32 cellular contexts compared by ENCODE assay signal in the genomic region with DNA sequence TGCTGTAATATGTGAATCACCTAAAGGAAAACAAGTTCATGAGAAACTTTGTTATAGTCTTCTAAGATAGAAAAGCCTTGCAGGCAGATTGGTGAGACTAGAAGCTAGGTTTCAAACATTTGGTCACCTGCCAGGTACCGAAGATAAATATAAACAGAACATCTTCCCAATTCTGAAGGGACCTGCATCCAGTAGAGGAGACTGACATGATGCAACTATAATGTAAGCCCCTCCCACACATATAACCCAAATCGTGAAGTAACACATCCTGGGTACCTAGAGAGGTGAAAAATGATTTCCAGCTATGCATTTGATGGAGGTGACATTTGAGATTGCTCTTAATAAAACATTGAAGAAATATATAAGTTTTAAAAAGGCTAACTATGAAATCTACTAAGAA.
"Had no signal": no experiment of that assay in that cellular context is flagged by ENCODE, and none has a peak within 500 bp of the region (broad histone marks: within the 10 kb centered on the region; RNA-seq: fewer than 3 reads in every experiment).

No MANE protein-coding gene starts in this region.

- H3K27me3 ChIP-seq: adrenal gland, body of pancreas, brain microvascular endothelial cell, breast epithelium had no signal

- H3K4me3 Mint-ChIP-seq: activated B cell treated with CpG ODN at 0.5 μM for 24 hours; activated CD4-positive, alpha-beta memory T cell treated with anti-CD3 and anti-CD28 coated beads for 36 hours; activated CD4-positive, alpha-beta T cell treated with anti-CD3 and anti-CD28 coated beads, Interleukin-2, amount 10 ng/mL, durations not matched to agents 24 days and 14 days; activated naive CD4-positive, alpha-beta T cell treated with anti-CD3 and anti-CD28 coated beads for 36 hours; activated naive CD8-positive, alpha-beta T cell treated with anti-CD3 and anti-CD28 coated beads, Interleukin-2, amount 10 ng/mL, durations not matched to agents 7 days and 5 days; activated T-cell treated with anti-CD3 and anti-CD28 coated beads, Interleukin-2, amount 50 U/mL, for 24 hours; activated T-helper 1 cell treated with anti-CD3 and anti-CD28 coated beads, Interleukin-12 subunit alpha, Interleukin-12 subunit beta, Interleukin-2, Interleukin-4 antibody, amounts not matched to agents 30 ng/mL and 10 ng/mL and 1 ng/mL, durations not matched to agents 14 hours and 24 hours and 36 hours; activated T-helper 17 cell treated with anti-CD3 and anti-CD28 coated beads, Interleukin-2, amount 50 U/mL, for 72 hours; T-cell; T-helper 17 cell had no signal

- ATAC-seq: activated naive CD4-positive, alpha-beta T cell treated with anti-CD3 and anti-CD28 coated beads, Interleukin-2, amount 50 U/mL, for 72 hours; activated T-helper 17 cell treated with anti-CD3 and anti-CD28 coated beads, Interleukin-2, amount 50 U/mL, for 72 hours; body of pancreas; T-cell; T-helper 17 cell had no signal

- H3K4me3 ChIP-seq: adrenal gland, body of pancreas, breast epithelium had no signal

- H3K9me3 Mint-ChIP-seq: activated B cell treated with CpG ODN at 0.5 μM for 24 hours; activated CD4-positive, alpha-beta memory T cell treated with anti-CD3 and anti-CD28 coated beads for 36 hours; activated CD4-positive, alpha-beta T cell treated with anti-CD3 and anti-CD28 coated beads, Interleukin-2, amount 10 ng/mL, durations not matched to agents 24 days and 14 days; activated naive CD4-positive, alpha-beta T cell treated with anti-CD3 and anti-CD28 coated beads for 36 hours; activated naive CD4-positive, alpha-beta T cell treated with anti-CD3 and anti-CD28 coated beads, Interleukin-2, amount 50 U/mL, for 72 hours; activated naive CD8-positive, alpha-beta T cell treated with anti-CD3 and anti-CD28 coated beads, Interleukin-2, amount 10 ng/mL, durations not matched to agents 7 days and 5 days; activated T-cell treated with anti-CD3 and anti-CD28 coated beads, Interleukin-2, amount 50 U/mL, for 24 hours; activated T-helper 1 cell treated with anti-CD3 and anti-CD28 coated beads, Interleukin-12 subunit alpha, Interleukin-12 subunit beta, Interleukin-2, Interleukin-4 antibody, amounts not matched to agents 30 ng/mL and 10 ng/mL and 1 ng/mL, durations not matched to agents 14 hours and 24 hours and 36 hours; activated T-helper 17 cell treated with anti-CD3 and anti-CD28 coated beads, Interleukin-2, amount 50 U/mL, for 72 hours; T-cell had no signal

- H3K4me1 ChIP-seq: adrenal gland, body of pancreas, breast epithelium had no signal

- H3K27me3 Mint-ChIP-seq: activated B cell treated with CpG ODN at 0.5 μM for 24 hours; activated CD4-positive, alpha-beta memory T cell treated with anti-CD3 and anti-CD28 coated beads for 36 hours; activated CD4-positive, alpha-beta T cell treated with anti-CD3 and anti-CD28 coated beads, Interleukin-2, amount 10 ng/mL, durations not matched to agents 24 days and 14 days; activated naive CD8-positive, alpha-beta T cell treated with anti-CD3 and anti-CD28 coated beads, Interleukin-2, amount 10 ng/mL, durations not matched to agents 7 days and 5 days; activated T-cell treated with anti-CD3 and anti-CD28 coated beads, Interleukin-2, amount 50 U/mL, for 24 hours; activated T-helper 17 cell treated with anti-CD3 and anti-CD28 coated beads, Interleukin-2, amount 50 U/mL, for 72 hours; T-cell; T-helper 17 cell had no signal

- H3K27ac ChIP-seq: adrenal gland, body of pancreas, brain microvascular endothelial cell, breast epithelium, VCaP had no signal

- H3K27ac Mint-ChIP-seq: activated B cell treated with CpG ODN at 0.5 μM for 24 hours; activated CD4-positive, alpha-beta memory T cell treated with anti-CD3 and anti-CD28 coated beads for 36 hours; activated CD4-positive, alpha-beta T cell treated with anti-CD3 and anti-CD28 coated beads, Interleukin-2, amount 10 ng/mL, durations not matched to agents 24 days and 14 days; activated naive CD4-positive, alpha-beta T cell treated with anti-CD3 and anti-CD28 coated beads for 36 hours; activated naive CD4-positive, alpha-beta T cell treated with anti-CD3 and anti-CD28 coated beads, Interleukin-2, amount 50 U/mL, for 72 hours; activated naive CD8-positive, alpha-beta T cell treated with anti-CD3 and anti-CD28 coated beads, Interleukin-2, amount 10 ng/mL, durations not matched to agents 7 days and 5 days; activated T-cell treated with anti-CD3 and anti-CD28 coated beads, Interleukin-2, amount 50 U/mL, for 24 hours; activated T-helper 1 cell treated with anti-CD3 and anti-CD28 coated beads, Interleukin-12 subunit alpha, Interleukin-12 subunit beta, Interleukin-2, Interleukin-4 antibody, amounts not matched to agents 30 ng/mL and 10 ng/mL and 1 ng/mL, durations not matched to agents 14 hours and 24 hours and 36 hours; activated T-helper 17 cell treated with anti-CD3 and anti-CD28 coated beads, Interleukin-2, amount 50 U/mL, for 72 hours; T-cell; T-helper 17 cell had no signal

- H3K4me1 Mint-ChIP-seq: activated B cell treated with CpG ODN at 0.5 μM for 24 hours; activated CD4-positive, alpha-beta T cell treated with anti-CD3 and anti-CD28 coated beads, Interleukin-2, amount 10 ng/mL, durations not matched to agents 24 days and 14 days; activated naive CD8-positive, alpha-beta T cell treated with anti-CD3 and anti-CD28 coated beads, Interleukin-2, amount 10 ng/mL, durations not matched to agents 7 days and 5 days; activated T-helper 17 cell treated with anti-CD3 and anti-CD28 coated beads, Interleukin-2, amount 50 U/mL, for 72 hours; T-cell had no signal

- FAIRE-seq: astrocyte, colon had no signal

- H3K36me3 ChIP-seq: breast epithelium had no signal

- DNase-seq: activated B cell treated with CpG ODN at 0.5 μM for 24 hours; activated CD4-positive, alpha-beta memory T cell treated with anti-CD3 and anti-CD28 coated beads for 36 hours; activated CD4-positive, alpha-beta T cell treated with anti-CD3 and anti-CD28 coated beads, Interleukin-2, amount 10 ng/mL, durations not matched to agents 24 days and 14 days; activated CD4-positive, alpha-beta T cell treated with anti-CD3 and anti-CD28 coated beads, Interleukin-2, amount 50 U/mL, for 1 hour; activated CD4-positive, alpha-beta T cell treated with anti-CD3 and anti-CD28 coated beads, Interleukin-2, amount 50 U/mL, for 4 hours; activated CD4-positive, CD25-positive, alpha-beta regulatory T cell treated with anti-CD3 and anti-CD28 coated beads, Interleukin-2, amount 50 U/mL, for 72 hours; activated CD8-positive, alpha-beta memory T cell treated with anti-CD3 and anti-CD28 coated beads, Interleukin-2, amount 50 U/mL, for 4 hours; activated effector memory CD4-positive, alpha-beta T cell treated with anti-CD3 and anti-CD28 coated beads, Interleukin-2, amount 50 U/mL, for 16 hours; activated gamma-delta T cell treated with Interleukin-2 at 50 U/mL for 16 hours; activated naive CD4-positive, alpha-beta T cell; activated naive CD4-positive, alpha-beta T cell treated with anti-CD3 and anti-CD28 coated beads for 36 hours; activated naive CD4-positive, alpha-beta T cell treated with anti-CD3 and anti-CD28 coated beads, Interleukin-2, amount 50 U/mL, for 16 hours; activated naive CD8-positive, alpha-beta T cell treated with anti-CD3 and anti-CD28 coated beads, Interleukin-2, amount 10 ng/mL, durations not matched to agents 7 days and 5 days; activated T-cell treated with anti-CD3 and anti-CD28 coated beads for 4 hours; activated T-cell treated with anti-CD3 and anti-CD28 coated beads, Interleukin-2, amount 50 U/mL, for 24 hours; activated T-cell treated with anti-CD3 and anti-CD28 coated beads, Interleukin-2, amount 50 U/mL, for 48 hours; adrenal gland; amniotic stem cell; aorta; body of pancreas; brain microvascular endothelial cell; central memory CD4-positive, alpha-beta T cell; T-cell; T-helper 17 cell; T-helper 9 cell had no signal

- H3K9me3 ChIP-seq: adrenal gland, body of pancreas, breast epithelium had no signal
